Comparison of ENCODE assay signal across 8 cellular contexts in the genomic region with DNA sequence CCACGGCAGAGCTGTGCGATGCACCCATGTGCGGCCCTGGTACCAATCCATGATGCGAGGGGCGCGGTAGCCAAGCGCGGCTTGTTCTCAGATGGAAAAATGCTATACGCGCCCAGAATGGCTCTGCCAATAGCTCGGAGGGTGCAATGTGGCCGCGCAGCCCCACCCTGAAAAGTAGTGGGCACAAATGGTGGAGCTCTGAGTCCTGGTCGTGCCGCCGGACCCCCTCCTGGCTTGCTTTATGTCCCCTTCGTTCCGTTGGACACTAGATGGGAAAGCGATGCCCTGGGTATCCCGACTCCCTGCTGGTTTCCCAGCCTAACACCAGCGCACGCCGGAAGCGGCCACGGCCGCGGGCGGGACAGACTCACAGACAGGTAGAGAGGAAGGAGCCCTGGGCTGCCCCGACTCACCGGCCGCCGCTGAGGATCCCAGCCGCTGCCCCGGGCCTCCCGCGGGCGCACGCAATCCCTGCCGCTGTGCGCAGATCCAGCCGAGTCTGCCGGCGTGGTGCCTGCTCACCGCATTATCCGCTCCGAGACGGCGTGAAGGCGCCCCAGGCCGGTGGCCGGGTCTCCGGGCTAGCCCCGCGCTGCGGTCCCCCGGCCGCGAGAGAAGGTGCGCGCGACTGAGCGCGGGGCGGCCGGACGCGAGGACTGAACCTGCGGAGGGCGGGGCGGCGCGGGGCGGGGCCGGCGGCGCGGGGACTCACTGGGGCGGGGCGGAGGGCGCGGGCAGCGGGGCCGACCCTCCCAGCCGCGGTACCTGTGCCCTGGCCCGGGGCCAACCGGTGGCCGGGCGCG. TPM values are rescaled to one million over a fixed set of nuclear protein-coding genes. Genes with fewer than 3 reads are reported as not detected.
DNase-seq lines count a peak whose midpoint lies in the region; ATAC-seq and TF ChIP-seq lines count a peak whose summit lies in the region.

A gene with protein sequence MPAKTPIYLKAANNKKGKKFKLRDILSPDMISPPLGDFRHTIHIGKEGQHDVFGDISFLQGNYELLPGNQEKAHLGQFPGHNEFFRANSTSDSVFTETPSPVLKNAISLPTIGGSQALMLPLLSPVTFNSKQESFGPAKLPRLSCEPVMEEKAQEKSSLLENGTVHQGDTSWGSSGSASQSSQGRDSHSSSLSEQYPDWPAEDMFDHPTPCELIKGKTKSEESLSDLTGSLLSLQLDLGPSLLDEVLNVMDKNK (minus strand): TSS at position 630 of the 803 bp plus-strand sequence. CDS start 25,055 bp downstream, outside the sequence.

- H3K4me3 Mint-ChIP-seq in naive thymus-derived CD8-positive, alpha-beta T cell: peak within 1 kb of the TSS; percentile 89 to 98 (median 94)

- H3K27ac Mint-ChIP-seq in naive thymus-derived CD8-positive, alpha-beta T cell: peak within 1 kb of the TSS; percentile 84 to 94 (median 92)

- no peaks in the 10 kb centered on the region for H3K9me3 Mint-ChIP-seq in naive thymus-derived CD8-positive, alpha-beta T cell

- no peaks in the 10 kb centered on the region for H3K36me3 ChIP-seq in esophagus (ENCODE audit: control insufficient read depth in 2 of 2, insufficient read depth in 2 of 2, low read length in 1 of 2)
- peaks cover 0 to 2% of the 10 kb centered on the region in 2 donors for H3K36me3 ChIP-seq in stomach smooth muscle (ENCODE audit: control insufficient read depth in 2 of 2, insufficient read depth in 2 of 2, low read length in 2 of 2)

- peaks cover 0 to 10% (median 0%) of the 10 kb centered on the region in 3 donors for H3K36me3 Mint-ChIP-seq in naive thymus-derived CD8-positive, alpha-beta T cell

- H3K4me1 ChIP-seq in esophagus (ENCODE audit: control insufficient read depth in 2 of 2, insufficient read depth in 2 of 2, low read length in 1 of 2) (peaks cover 0 to 6% of the 10 kb centered on the region in 2 donors), stomach smooth muscle (ENCODE audit: control insufficient read depth, insufficient read depth, low read length) (peaks cover 31% of the 10 kb centered on the region)

- H3K27me3 Mint-ChIP-seq in naive thymus-derived CD8-positive, alpha-beta T cell: no peaks in the 10 kb centered on the region

- H3K9me3 ChIP-seq in AG04450 (ENCODE audit: control insufficient read depth, insufficient read depth, low read length) (peaks cover 3% of the 10 kb centered on the region; the same call in 1 of the 2 replicates), esophagus (ENCODE audit: control insufficient read depth in 2 of 2, insufficient read depth in 1 of 2, low read depth in 1 of 2, low read length in 1 of 2) (no peaks in the 10 kb centered on the region), stomach smooth muscle (ENCODE audit: control insufficient read depth in 2 of 2, low read length in 2 of 2) (no peaks in the 10 kb centered on the region)

- 0 to 1% methylated on average over 73 to 90 of the region's 90 CpGs for WGBS in esophagus, 2 donors

- DNase-seq in AG04450 (ENCODE audit: low read depth, low spot score): no peak
- DNase-seq in NOMO-1 treated with DMSO at 0.1 percent for 48 hours (lab: John Stamatoyannopoulos, UW; ENCODE audit: unreplicated experiment): peak; percentile 59
- DNase-seq in activated T-cell treated with anti-CD3 and anti-CD28 coated beads for 4 hours: peak; percentile 57
- DNase-seq in naive thymus-derived CD8-positive, alpha-beta T cell: peak; percentile 33 to 81 (median 59)

- TF ChIP-seq CTCF in AG04450 (IDR thresholded peaks at IDR 0.05; ENCODE audit: low read depth, low read length): no peak

- CTCF ChIA-PET in AG04450 (lab: Charles Lee): interaction anchor here (0.9 to 2.5 kb wide), 5 partner anchors 132 to 256 kb away, joined by 3 to 22 read pairs (median 11); no protein-coding TSS in a partner anchor

- H3K4me1 Mint-ChIP-seq in naive thymus-derived CD8-positive, alpha-beta T cell: peaks cover 25 to 67% (median 57%) of the 10 kb centered on the region in 4 donors

- peak within 1 kb of the TSS; percentile 57 for H3K27ac ChIP-seq in AG04450 (ENCODE audit: low read depth, low read length)
- peak within 1 kb of the TSS; percentile 79 to 83 for H3K27ac ChIP-seq in esophagus (ENCODE audit: low read depth in 2 of 2, low read length in 1 of 2)
- H3K27ac ChIP-seq in stomach smooth muscle (ENCODE audit: low read length): peak within 1 kb of the TSS; percentile 89

- ATAC-seq in GM18907 (IDR thresholded peaks at IDR 0.05; ENCODE audit: unreplicated experiment) (peak; percentile 53), HG03135 (IDR thresholded peaks at IDR 0.05; ENCODE audit: unreplicated experiment) (peak; percentile 56)
- peak; percentile 73 to 78 for ATAC-seq in naive thymus-derived CD8-positive, alpha-beta T cell

- peak within 1 kb of the TSS; percentile 91 to 95 for H3K9ac ChIP-seq in stomach smooth muscle (ENCODE audit: low read length in 2 of 2)

- H3K27me3 ChIP-seq in AG04450 (ENCODE audit: control insufficient read depth, insufficient read depth, low read length) (no peaks in the 10 kb centered on the region), esophagus (ENCODE audit: control insufficient read depth in 1 of 2, insufficient read depth in 2 of 2, low read length in 2 of 2) (no peaks in the 10 kb centered on the region), stomach smooth muscle (ENCODE audit: control insufficient read depth in 1 of 2, insufficient read depth in 2 of 2, low read length in 2 of 2) (no peaks in the 10 kb centered on the region)

- H3K4me3 ChIP-seq in AG04450 (ENCODE audit: low read depth, low read length): peak within 1 kb of the TSS; percentile 90
- peak within 1 kb of the TSS; percentile 49 to 72 for H3K4me3 ChIP-seq in esophagus (ENCODE audit: low read depth in 1 of 2, low read length in 2 of 2)
- H3K4me3 ChIP-seq in stomach smooth muscle (ENCODE audit: low read length in 2 of 2): peak within 1 kb of the TSS; percentile 96 to 97

- POLR2A ChIA-PET in AG04450 (lab: Yijun Ruan, JAX): interaction anchor here (0.5 to 2.5 kb wide), 17 partner anchors 17 to 255 kb away, joined by 3 to 17 read pairs (median 5); no protein-coding TSS in a partner anchor
- POLR2A ChIA-PET in naive thymus-derived CD8-positive, alpha-beta T cell (lab: Charles Lee): interaction anchor here (0.6 to 4.8 kb wide), 27 partner anchors 11 to 257 kb away, joined by 3 to 24 read pairs (median 5); no protein-coding TSS in a partner anchor

RNA-seq across cellular contexts. Expression of the gene that starts here (rescaled TPM):
- 231 and 245 TPM in 2 replicates for polyA plus RNA-seq in AG04450 (2011; rRNA removed)
- 236 and 266 TPM in 2 replicates for polyA minus RNA-seq in AG04450 (2011; rRNA and poly(A)+ RNA removed)
- polyA plus RNA-seq in esophagus: 1 to 10 TPM; 2.0 to 6.0 TPM
- total RNA-seq in naive thymus-derived CD8-positive, alpha-beta T cell: 10 to 100 TPM; 28.4 to 32.3 TPM
- polyA plus RNA-seq in naive thymus-derived CD8-positive, alpha-beta T cell: 10 to 100 TPM; 47.9 to 68.5 (median 52.6) TPM

Comparison
In these comparisons a context has a peak if more than half of its experiments do, and no peak if none do; other contexts are left out.
1. RNA of the gene that starts here (polyA plus RNA-seq): 231 to 245 TPM in AG04450 and 47.9 to 68.5 TPM in naive thymus-derived CD8-positive, alpha-beta T cell; 2.0 to 6.0 TPM in esophagus; every median in the first group is over 4 times any median in the second.
2. Peak in every context shown above with its lines, with median percentiles within 50 percentile points of each other: H3K27ac ChIP-seq, H3K4me3 ChIP-seq and ATAC-seq.